1 cellular context compared by ENCODE assay signal in the genomic region with DNA sequence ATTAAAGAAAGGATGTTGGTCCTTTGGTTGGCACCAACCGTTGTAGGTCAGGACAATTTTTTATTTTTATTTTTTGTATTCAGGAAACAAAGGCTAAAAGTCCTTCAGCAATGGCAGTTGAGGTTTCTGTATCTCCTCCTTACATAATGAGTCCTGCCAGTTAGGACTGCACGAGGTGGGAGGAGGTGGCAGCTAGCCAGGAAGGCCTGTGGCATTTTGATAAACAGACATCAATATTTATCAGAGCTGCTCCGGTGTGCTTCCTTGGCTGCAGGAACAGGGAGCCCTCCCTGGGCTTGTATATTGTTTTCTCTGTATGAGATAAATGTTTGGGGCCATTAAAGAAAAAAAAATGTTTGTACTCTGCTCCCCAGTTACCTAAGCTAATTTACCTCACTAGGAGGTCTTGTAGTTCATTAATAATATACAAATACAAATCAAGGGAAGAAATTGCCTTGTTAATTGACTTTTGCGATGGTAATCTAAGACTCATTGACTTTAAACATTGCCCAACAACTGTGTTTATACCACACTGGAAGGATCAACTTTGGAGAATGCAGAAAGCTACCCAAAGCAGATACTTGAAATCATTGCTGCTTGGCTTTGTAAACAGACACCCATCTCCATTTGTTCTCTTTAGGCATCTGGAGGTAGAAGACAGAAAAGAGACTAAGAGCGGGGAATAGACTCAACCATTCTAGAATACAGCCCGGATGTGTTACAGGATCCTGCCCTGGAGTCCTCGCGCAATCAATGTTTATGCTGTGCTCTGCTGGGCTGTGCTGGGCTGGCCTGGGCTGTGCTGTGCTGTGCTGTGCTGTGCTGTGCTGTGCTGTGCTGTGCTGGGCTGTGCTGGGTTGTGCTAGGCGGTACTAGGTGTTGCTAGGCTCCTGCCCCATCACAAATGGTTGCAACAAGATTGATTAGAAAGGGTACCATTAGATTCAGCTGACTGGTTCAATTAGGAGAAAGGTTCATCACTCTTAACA.
TF ChIP-seq lines count a peak whose summit lies in the region.

No MANE protein-coding gene starts in this region.

TF ChIP-seq in K562, 482 proteins besides CTCF, POLR2A, EP300 and RAD21 (continued from another document and continues in another):
- TF ChIP-seq, protein P1, sequence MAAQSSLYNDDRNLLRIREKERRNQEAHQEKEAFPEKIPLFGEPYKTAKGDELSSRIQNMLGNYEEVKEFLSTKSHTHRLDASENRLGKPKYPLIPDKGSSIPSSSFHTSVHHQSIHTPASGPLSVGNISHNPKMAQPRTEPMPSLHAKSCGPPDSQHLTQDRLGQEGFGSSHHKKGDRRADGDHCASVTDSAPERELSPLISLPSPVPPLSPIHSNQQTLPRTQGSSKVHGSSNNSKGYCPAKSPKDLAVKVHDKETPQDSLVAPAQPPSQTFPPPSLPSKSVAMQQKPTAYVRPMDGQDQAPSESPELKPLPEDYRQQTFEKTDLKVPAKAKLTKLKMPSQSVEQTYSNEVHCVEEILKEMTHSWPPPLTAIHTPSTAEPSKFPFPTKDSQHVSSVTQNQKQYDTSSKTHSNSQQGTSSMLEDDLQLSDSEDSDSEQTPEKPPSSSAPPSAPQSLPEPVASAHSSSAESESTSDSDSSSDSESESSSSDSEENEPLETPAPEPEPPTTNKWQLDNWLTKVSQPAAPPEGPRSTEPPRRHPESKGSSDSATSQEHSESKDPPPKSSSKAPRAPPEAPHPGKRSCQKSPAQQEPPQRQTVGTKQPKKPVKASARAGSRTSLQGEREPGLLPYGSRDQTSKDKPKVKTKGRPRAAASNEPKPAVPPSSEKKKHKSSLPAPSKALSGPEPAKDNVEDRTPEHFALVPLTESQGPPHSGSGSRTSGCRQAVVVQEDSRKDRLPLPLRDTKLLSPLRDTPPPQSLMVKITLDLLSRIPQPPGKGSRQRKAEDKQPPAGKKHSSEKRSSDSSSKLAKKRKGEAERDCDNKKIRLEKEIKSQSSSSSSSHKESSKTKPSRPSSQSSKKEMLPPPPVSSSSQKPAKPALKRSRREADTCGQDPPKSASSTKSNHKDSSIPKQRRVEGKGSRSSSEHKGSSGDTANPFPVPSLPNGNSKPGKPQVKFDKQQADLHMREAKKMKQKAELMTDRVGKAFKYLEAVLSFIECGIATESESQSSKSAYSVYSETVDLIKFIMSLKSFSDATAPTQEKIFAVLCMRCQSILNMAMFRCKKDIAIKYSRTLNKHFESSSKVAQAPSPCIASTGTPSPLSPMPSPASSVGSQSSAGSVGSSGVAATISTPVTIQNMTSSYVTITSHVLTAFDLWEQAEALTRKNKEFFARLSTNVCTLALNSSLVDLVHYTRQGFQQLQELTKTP (IDR thresholded peaks at IDR 0.05; ENCODE audit: low read depth in 1 of 2, partially characterized antibody in 2 of 2) = no peak
- no peak for TF ChIP-seq GTF2E2 (tag; IDR thresholded peaks at IDR 0.05)
- peak; percentile 98 for TF ChIP-seq NFIC (IDR thresholded peaks at IDR 0.05)
- TF ChIP-seq ZNF586 (CRISPR knock-in tag; conservative IDR thresholded peaks at IDR 0.05) = no peak
- no peak for TF ChIP-seq MYBL2 (IDR thresholded peaks at IDR 0.05; ENCODE audit: low read depth)
- TF ChIP-seq MYBL2 (CRISPR knock-in tag; IDR thresholded peaks at IDR 0.05; ENCODE audit: borderline replicate concordance) = no peak
- no peak for TF ChIP-seq KLF1 (tag; IDR thresholded peaks at IDR 0.05)
- peak; percentile 80 for TF ChIP-seq MTA2 (IDR thresholded peaks at IDR 0.05; ENCODE audit: low read depth)
- TF ChIP-seq, protein P2, sequence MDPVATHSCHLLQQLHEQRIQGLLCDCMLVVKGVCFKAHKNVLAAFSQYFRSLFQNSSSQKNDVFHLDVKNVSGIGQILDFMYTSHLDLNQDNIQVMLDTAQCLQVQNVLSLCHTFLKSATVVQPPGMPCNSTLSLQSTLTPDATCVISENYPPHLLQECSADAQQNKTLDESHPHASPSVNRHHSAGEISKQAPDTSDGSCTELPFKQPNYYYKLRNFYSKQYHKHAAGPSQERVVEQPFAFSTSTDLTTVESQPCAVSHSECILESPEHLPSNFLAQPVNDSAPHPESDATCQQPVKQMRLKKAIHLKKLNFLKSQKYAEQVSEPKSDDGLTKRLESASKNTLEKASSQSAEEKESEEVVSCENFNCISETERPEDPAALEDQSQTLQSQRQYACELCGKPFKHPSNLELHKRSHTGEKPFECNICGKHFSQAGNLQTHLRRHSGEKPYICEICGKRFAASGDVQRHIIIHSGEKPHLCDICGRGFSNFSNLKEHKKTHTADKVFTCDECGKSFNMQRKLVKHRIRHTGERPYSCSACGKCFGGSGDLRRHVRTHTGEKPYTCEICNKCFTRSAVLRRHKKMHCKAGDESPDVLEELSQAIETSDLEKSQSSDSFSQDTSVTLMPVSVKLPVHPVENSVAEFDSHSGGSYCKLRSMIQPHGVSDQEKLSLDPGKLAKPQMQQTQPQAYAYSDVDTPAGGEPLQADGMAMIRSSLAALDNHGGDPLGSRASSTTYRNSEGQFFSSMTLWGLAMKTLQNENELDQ (CRISPR knock-in tag; IDR thresholded peaks at IDR 0.05; ENCODE audit: borderline replicate concordance) = no peak
- no peak for TF ChIP-seq MTF1 (CRISPR knock-in tag; IDR thresholded peaks at IDR 0.05; ENCODE audit: borderline replicate concordance)
- TF ChIP-seq ARID3B (CRISPR knock-in tag; IDR thresholded peaks at IDR 0.05; ENCODE audit: borderline replicate concordance) = no peak
- TF ChIP-seq, protein P3, sequence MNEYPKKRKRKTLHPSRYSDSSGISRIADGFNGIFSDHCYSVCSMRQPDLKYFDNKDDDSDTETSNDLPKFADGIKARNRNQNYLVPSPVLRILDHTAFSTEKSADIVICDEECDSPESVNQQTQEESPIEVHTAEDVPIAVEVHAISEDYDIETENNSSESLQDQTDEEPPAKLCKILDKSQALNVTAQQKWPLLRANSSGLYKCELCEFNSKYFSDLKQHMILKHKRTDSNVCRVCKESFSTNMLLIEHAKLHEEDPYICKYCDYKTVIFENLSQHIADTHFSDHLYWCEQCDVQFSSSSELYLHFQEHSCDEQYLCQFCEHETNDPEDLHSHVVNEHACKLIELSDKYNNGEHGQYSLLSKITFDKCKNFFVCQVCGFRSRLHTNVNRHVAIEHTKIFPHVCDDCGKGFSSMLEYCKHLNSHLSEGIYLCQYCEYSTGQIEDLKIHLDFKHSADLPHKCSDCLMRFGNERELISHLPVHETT (CRISPR knock-in tag; conservative IDR thresholded peaks at IDR 0.05 in 1 of 2, IDR thresholded peaks at IDR 0.05 in 1 of 2) = no peak
- TF ChIP-seq ZSCAN29 (IDR thresholded peaks at IDR 0.05) = no peak
- TF ChIP-seq SPI1 (IDR thresholded peaks at IDR 0.05; ENCODE audit: borderline replicate concordance, low read depth, low read length) = no peak
- TF ChIP-seq EWSR1 (IDR thresholded peaks at IDR 0.05; ENCODE audit: borderline replicate concordance, low read depth, partially characterized antibody) = no peak
- TF ChIP-seq ELF1 (tag; IDR thresholded peaks at IDR 0.05) = no peak
- TF ChIP-seq ZNF695 (CRISPR knock-in tag; IDR thresholded peaks at IDR 0.05) = no peak
- TF ChIP-seq, protein P4, sequence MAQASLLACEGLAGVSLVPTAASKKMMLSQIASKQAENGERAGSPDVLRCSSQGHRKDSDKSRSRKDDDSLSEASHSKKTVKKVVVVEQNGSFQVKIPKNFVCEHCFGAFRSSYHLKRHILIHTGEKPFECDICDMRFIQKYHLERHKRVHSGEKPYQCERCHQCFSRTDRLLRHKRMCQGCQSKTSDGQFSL (CRISPR knock-in tag; IDR thresholded peaks at IDR 0.05) = no peak
- TF ChIP-seq, protein P4 (tag; IDR thresholded peaks at IDR 0.05) = no peak
- no peak for TF ChIP-seq MED1 (CRISPR knock-in tag; IDR thresholded peaks at IDR 0.05; ENCODE audit: borderline replicate concordance)
- TF ChIP-seq IFI16 (CRISPR knock-in tag; IDR thresholded peaks at IDR 0.05) = no peak
- TF ChIP-seq, protein P5, sequence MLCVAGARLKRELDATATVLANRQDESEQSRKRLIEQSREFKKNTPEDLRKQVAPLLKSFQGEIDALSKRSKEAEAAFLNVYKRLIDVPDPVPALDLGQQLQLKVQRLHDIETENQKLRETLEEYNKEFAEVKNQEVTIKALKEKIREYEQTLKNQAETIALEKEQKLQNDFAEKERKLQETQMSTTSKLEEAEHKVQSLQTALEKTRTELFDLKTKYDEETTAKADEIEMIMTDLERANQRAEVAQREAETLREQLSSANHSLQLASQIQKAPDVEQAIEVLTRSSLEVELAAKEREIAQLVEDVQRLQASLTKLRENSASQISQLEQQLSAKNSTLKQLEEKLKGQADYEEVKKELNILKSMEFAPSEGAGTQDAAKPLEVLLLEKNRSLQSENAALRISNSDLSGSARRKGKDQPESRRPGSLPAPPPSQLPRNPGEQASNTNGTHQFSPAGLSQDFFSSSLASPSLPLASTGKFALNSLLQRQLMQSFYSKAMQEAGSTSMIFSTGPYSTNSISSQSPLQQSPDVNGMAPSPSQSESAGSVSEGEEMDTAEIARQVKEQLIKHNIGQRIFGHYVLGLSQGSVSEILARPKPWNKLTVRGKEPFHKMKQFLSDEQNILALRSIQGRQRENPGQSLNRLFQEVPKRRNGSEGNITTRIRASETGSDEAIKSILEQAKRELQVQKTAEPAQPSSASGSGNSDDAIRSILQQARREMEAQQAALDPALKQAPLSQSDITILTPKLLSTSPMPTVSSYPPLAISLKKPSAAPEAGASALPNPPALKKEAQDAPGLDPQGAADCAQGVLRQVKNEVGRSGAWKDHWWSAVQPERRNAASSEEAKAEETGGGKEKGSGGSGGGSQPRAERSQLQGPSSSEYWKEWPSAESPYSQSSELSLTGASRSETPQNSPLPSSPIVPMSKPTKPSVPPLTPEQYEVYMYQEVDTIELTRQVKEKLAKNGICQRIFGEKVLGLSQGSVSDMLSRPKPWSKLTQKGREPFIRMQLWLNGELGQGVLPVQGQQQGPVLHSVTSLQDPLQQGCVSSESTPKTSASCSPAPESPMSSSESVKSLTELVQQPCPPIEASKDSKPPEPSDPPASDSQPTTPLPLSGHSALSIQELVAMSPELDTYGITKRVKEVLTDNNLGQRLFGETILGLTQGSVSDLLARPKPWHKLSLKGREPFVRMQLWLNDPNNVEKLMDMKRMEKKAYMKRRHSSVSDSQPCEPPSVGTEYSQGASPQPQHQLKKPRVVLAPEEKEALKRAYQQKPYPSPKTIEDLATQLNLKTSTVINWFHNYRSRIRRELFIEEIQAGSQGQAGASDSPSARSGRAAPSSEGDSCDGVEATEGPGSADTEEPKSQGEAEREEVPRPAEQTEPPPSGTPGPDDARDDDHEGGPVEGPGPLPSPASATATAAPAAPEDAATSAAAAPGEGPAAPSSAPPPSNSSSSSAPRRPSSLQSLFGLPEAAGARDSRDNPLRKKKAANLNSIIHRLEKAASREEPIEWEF (CRISPR knock-in tag; IDR thresholded peaks at IDR 0.05) = no peak
- TF ChIP-seq FOS (IDR thresholded peaks at IDR 0.05; ENCODE audit: extremely low read depth, insufficient read length) = no peak
- TF ChIP-seq, protein P6, sequence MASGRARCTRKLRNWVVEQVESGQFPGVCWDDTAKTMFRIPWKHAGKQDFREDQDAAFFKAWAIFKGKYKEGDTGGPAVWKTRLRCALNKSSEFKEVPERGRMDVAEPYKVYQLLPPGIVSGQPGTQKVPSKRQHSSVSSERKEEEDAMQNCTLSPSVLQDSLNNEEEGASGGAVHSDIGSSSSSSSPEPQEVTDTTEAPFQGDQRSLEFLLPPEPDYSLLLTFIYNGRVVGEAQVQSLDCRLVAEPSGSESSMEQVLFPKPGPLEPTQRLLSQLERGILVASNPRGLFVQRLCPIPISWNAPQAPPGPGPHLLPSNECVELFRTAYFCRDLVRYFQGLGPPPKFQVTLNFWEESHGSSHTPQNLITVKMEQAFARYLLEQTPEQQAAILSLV (tag; IDR thresholded peaks at IDR 0.05) = no peak
- no peak for TF ChIP-seq U2AF1 (optimal IDR thresholded peaks at IDR 0.05; ENCODE audit: low read depth, low read length)
- TF ChIP-seq, protein P7, sequence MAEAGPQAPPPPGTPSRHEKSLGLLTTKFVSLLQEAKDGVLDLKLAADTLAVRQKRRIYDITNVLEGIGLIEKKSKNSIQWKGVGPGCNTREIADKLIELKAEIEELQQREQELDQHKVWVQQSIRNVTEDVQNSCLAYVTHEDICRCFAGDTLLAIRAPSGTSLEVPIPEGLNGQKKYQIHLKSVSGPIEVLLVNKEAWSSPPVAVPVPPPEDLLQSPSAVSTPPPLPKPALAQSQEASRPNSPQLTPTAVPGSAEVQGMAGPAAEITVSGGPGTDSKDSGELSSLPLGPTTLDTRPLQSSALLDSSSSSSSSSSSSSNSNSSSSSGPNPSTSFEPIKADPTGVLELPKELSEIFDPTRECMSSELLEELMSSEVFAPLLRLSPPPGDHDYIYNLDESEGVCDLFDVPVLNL (CRISPR knock-in tag; IDR thresholded peaks at IDR 0.05; ENCODE audit: low read depth) = no peak
- TF ChIP-seq ZFP30 (CRISPR knock-in tag; IDR thresholded peaks at IDR 0.05; ENCODE audit: borderline replicate concordance) = no peak
- 0 out of 2 replicates have a peak, but pooled peaks have one; percentile 28 for TF ChIP-seq ETV5 (CRISPR knock-in tag; IDR thresholded peaks at IDR 0.05; ENCODE audit: low read depth)
- TF ChIP-seq FOXM1 (IDR thresholded peaks at IDR 0.05; ENCODE audit: low read depth) = peak; percentile 62; the same call in 1 of the 2 replicates
- TF ChIP-seq FOXM1 (CRISPR knock-in tag; IDR thresholded peaks at IDR 0.05; ENCODE audit: low read depth) = no peak
